In the genomic region with DNA sequence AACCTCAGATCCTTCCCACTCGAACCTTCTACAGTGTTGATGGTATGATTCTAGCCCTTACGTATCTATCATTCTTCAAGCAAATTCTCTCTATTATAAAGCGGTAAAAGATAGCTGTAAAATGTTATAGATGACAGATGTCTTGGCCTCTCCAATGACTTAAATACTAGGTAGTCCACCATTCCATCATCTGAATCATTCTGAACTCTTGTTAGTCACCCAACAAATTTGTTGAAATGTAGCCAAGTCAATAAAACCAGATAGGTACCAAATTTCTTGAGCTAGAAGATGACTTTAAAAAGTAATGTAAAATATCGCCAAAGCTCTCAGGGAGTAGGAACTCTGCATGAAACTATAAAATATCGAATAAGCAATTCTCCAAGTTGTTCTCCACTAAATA, we compare ENCODE assay signal across 22 cellular contexts. TPM values are rescaled to one million over a fixed set of nuclear protein-coding genes. Genes with fewer than 3 reads are reported as not detected.
DNase-seq lines count a peak whose midpoint lies in the region; ATAC-seq, FAIRE-seq and TF ChIP-seq lines count a peak whose summit lies in the region.
"Had no signal": no experiment of that assay in that cellular context is flagged by ENCODE, and none has a peak within 500 bp of the region (broad histone marks: within the 10 kb centered on the region; RNA-seq: fewer than 3 reads in every experiment).

No MANE protein-coding gene starts in this region.

- H4K20me1 ChIP-seq in GM23248 (ENCODE audit: insufficient read depth) (no peaks in the 10 kb centered on the region), PC-3 (ENCODE audit: low read length) (no peaks in the 10 kb centered on the region), osteoblast (ENCODE audit: insufficient read depth, low read length) (no peaks in the 10 kb centered on the region)

- no TSS peak for BruUV-seq in PC-3 (replicated peaks; lab: Mats Ljungman, UMichigan)

- H3F3A ChIP-seq in GM23248 (ENCODE audit: insufficient read depth) (peaks cover 37% of the 10 kb centered on the region), PC-3 (ENCODE audit: low read length, unreplicated experiment) (no peaks in the 10 kb centered on the region)

- H3K9me2 ChIP-seq in GM23248 (ENCODE audit: insufficient read depth) (peaks cover 6% of the 10 kb centered on the region; the same call in 1 of the 2 replicates), PC-3 (replicated peaks; ENCODE audit: low read length) (no peaks in the 10 kb centered on the region)

- no peak for TF ChIP-seq POLR2A in prostate gland (IDR thresholded peaks at IDR 0.05)

- H3K4me3 ChIP-seq in GM23248 (no peak overlapping the region; the same call in 1 of the 2 replicates), PC-3 (ENCODE audit: low read length) (no peak overlapping the region), bronchial epithelial cell (ENCODE audit: low read depth, low read length) (no peak overlapping the region), osteoblast (ENCODE audit: insufficient read depth, low read length) (no peak overlapping the region), prostate gland (no peak overlapping the region)
- H3K4me3 ChIP-seq: SJCRH30, thyroid gland had no signal

- peak; percentile 54 for ATAC-seq in PC-3
- ATAC-seq: sciatic nerve; stimulated activated memory B cell treated with anti-CD40 and anti-IgM and Interleukin-4, amounts not matched to agents 10 μg/mL and 1 μg/mL and 100 μg/mL, for 72 hours had no signal

- POLR2A ChIA-PET in PC-3 (lab: Charles Lee; ENCODE audit: unreplicated experiment), result interaction anchor here (0.5 kb wide), 1 partner anchor 78 kb away, joined by 3 read pairs; no protein-coding TSS in a partner anchor

- in situ Hi-C loops in GM23248 (cut with MboI), result no loop called here

- H3K9me3 ChIP-seq in GM23248 (ENCODE audit: low read depth), result no peaks in the 10 kb centered on the region
- H3K9me3 ChIP-seq in PC-3 (ENCODE audit: low read length), result no peaks in the 10 kb centered on the region
- H3K9me3 ChIP-seq in osteoblast (ENCODE audit: low read depth, low read length), result no peaks in the 10 kb centered on the region
- H3K9me3 ChIP-seq in prostate gland, result no peaks in the 10 kb centered on the region
- H3K9me3 ChIP-seq: SJCRH30, thyroid gland had no signal

- H3K9ac ChIP-seq in GM23248, result no peak overlapping the region
- H3K9ac ChIP-seq in PC-3 (ENCODE audit: low read length), result no peak overlapping the region

- WGBS in GM23248 (ENCODE audit: low coverage in 1 of 2, low lambda C conversion rate in 2 of 2, missing lambda C conversion rate in 2 of 2), 2 experiments, result 49 to 56% methylated on average over 5 of the region's 5 CpGs
- WGBS in prostate gland, result 86% methylated on average over 5 of the region's 5 CpGs

- DNase-seq in GM23248 (peak; percentile 68), PC-3 (peak; percentile 72), bronchial epithelial cell (ENCODE audit: low read depth) (peak; percentile 83), osteoblast (ENCODE audit: insufficient read length, low spot score, missing footprints) (no peak), prostate gland (ENCODE audit: low spot score) (no peak), NCI-H526 treated with DMSO at 0.1 percent for 48 hours (lab: John Stamatoyannopoulos, UW) (no peak), DMS153 treated with DMSO at 0.1 percent for 48 hours (lab: John Stamatoyannopoulos, UW; ENCODE audit: unreplicated experiment) (no peak)
- DNase-seq: activated CD4-positive, alpha-beta memory T cell treated with anti-CD3 and anti-CD28 coated beads for 36 hours; activated naive CD4-positive, alpha-beta T cell; anterior cingulate cortex; hypothalamus; kidney; NCI-H2081 treated with DMSO at 0.1 percent for 48 hours; NCI-H510A treated with DMSO at 0.1 percent for 48 hours; SJCRH30; T-helper 2 cell; thyroid gland; WERI-Rb-1 had no signal

- H3K27ac ChIP-seq in GM23248 (peak overlapping the region; percentile 39), PC-3 (ENCODE audit: low read length) (peak overlapping the region; percentile 65), osteoblast (ENCODE audit: low read depth, low read length) (peak overlapping the region; percentile 3), prostate gland (no peak overlapping the region)
- H3K27ac ChIP-seq: SJCRH30, thyroid gland, WERI-Rb-1 had no signal

- no peaks in the 10 kb centered on the region for H3K36me3 ChIP-seq in GM23248 (ENCODE audit: low read depth)
- H3K36me3 ChIP-seq in PC-3 (ENCODE audit: low read depth, low read length), result no peaks in the 10 kb centered on the region
- no peaks in the 10 kb centered on the region for H3K36me3 ChIP-seq in bronchial epithelial cell (ENCODE audit: control insufficient read depth, insufficient read depth, low read length)
- H3K36me3 ChIP-seq in osteoblast (ENCODE audit: insufficient read depth, low read length), result no peaks in the 10 kb centered on the region
- H3K36me3 ChIP-seq in prostate gland, result no peaks in the 10 kb centered on the region
- H3K36me3 ChIP-seq: SJCRH30, thyroid gland, WERI-Rb-1 had no signal

- H3K27me3 ChIP-seq in GM23248 (replicated peaks; ENCODE audit: insufficient read depth), result no peaks in the 10 kb centered on the region
- no peaks in the 10 kb centered on the region for H3K27me3 ChIP-seq in PC-3 (ENCODE audit: low read length)
- H3K27me3 ChIP-seq in bronchial epithelial cell (ENCODE audit: control insufficient read depth, insufficient read depth, low read length), result no peaks in the 10 kb centered on the region
- H3K27me3 ChIP-seq in osteoblast (ENCODE audit: insufficient read depth, low read length), result no peaks in the 10 kb centered on the region
- H3K27me3 ChIP-seq in prostate gland (replicated peaks; ENCODE audit: insufficient read depth), result no peaks in the 10 kb centered on the region
- H3K27me3 ChIP-seq: SJCRH30, thyroid gland had no signal

- CTCF ChIA-PET in PC-3 (lab: Charles Lee), result no interaction called here

- H3K4me1 ChIP-seq in GM23248 (ENCODE audit: insufficient read depth), result peaks cover 30% of the 10 kb centered on the region
- H3K4me1 ChIP-seq in PC-3 (ENCODE audit: insufficient read depth, low read length), result peaks cover 32% of the 10 kb centered on the region
- peaks cover 20% of the 10 kb centered on the region for H3K4me1 ChIP-seq in osteoblast (ENCODE audit: insufficient read depth, low read length)
- no peaks in the 10 kb centered on the region for H3K4me1 ChIP-seq in prostate gland (replicated peaks)
- H3K4me1 ChIP-seq: SJCRH30, thyroid gland had no signal

- H2AFZ ChIP-seq in GM23248, result no peak overlapping the region
- no peak overlapping the region for H2AFZ ChIP-seq in PC-3 (ENCODE audit: low read length)
- H2AFZ ChIP-seq in osteoblast (ENCODE audit: low read length), result no peak overlapping the region

- TF ChIP-seq CTCF in PC-3 (conservative IDR thresholded peaks at IDR 0.05; ENCODE audit: low read depth, low read length) (no peak), bronchial epithelial cell (IDR thresholded peaks at IDR 0.05; ENCODE audit: insufficient read depth, low read length, severe bottlenecking) (no peak), osteoblast (IDR thresholded peaks at IDR 0.05; ENCODE audit: extremely low read depth, low read depth, low read length) (no peak), prostate gland (IDR thresholded peaks at IDR 0.05) (no peak)

- H3K79me2 ChIP-seq in GM23248 (ENCODE audit: insufficient read depth) (no peaks in the 10 kb centered on the region), PC-3 (ENCODE audit: low read length) (no peaks in the 10 kb centered on the region), osteoblast (ENCODE audit: insufficient read depth, low read length) (no peaks in the 10 kb centered on the region)

- no peak for FAIRE-seq in bronchial epithelial cell (lab: Jason Lieb, UNC)
- FAIRE-seq: frontal cortex, H1, kidney had no signal

- peak overlapping the region; percentile 10 for H3K4me2 ChIP-seq in GM23248 (ENCODE audit: unreplicated experiment)
- peak overlapping the region; percentile 71 for H3K4me2 ChIP-seq in PC-3 (ENCODE audit: low read length)
- peak overlapping the region; percentile 21 for H3K4me2 ChIP-seq in osteoblast (ENCODE audit: insufficient read depth, low read length)

- intact Hi-C loops in PC-3 (cut with micrococcal nuclease), result no loop called here
- intact Hi-C loops in prostate gland (cut with DNase I), result no loop called here

RNA-seq across cellular contexts. Expression of gene PICALM, which starts 32.6 kb away (rescaled TPM):
- total RNA-seq in GM23248 (2014; rRNA removed; shearing (Covaris generic)), result 277 and 310 TPM in 2 replicates
- 69.7 and 73.2 TPM in 2 replicates for polyA plus RNA-seq in GM23248 (2016; fragmentation: Nextera tagmentation; extraction: Ambion mirVana)
- total RNA-seq in PC-3 (2014; rRNA removed) (53.0 and 59.3 TPM in 2 replicates), bronchial epithelial cell (196 and 203 TPM in 2 replicates), osteoblast (313 and 324 TPM in 2 replicates), prostate gland (100 to 1,000 TPM; 144 to 206 TPM)

Comparison
In these comparisons a context has a peak if more than half of its experiments do, and no peak if none do; other contexts are left out.
1. DNase-seq: peak in GM23248 (single experiment), PC-3 (single experiment) and bronchial epithelial cell (single experiment); none in osteoblast (single experiment), prostate gland (single experiment), NCI-H526 treated with DMSO at 0.1 percent for 48 hours (single experiment) and DMS153 treated with DMSO at 0.1 percent for 48 hours (single experiment).
2. H3K27ac ChIP-seq: peak in GM23248 (single experiment), PC-3 (single experiment) and osteoblast (single experiment); none in prostate gland (0 of 2).
3. H3K4me2 ChIP-seq: peak in every context shown above with its lines; median percentile 71 in PC-3; 21 in osteoblast; 10 in GM23248.